Comparison of ENCODE assay signal across 8 cellular contexts in the genomic region with DNA sequence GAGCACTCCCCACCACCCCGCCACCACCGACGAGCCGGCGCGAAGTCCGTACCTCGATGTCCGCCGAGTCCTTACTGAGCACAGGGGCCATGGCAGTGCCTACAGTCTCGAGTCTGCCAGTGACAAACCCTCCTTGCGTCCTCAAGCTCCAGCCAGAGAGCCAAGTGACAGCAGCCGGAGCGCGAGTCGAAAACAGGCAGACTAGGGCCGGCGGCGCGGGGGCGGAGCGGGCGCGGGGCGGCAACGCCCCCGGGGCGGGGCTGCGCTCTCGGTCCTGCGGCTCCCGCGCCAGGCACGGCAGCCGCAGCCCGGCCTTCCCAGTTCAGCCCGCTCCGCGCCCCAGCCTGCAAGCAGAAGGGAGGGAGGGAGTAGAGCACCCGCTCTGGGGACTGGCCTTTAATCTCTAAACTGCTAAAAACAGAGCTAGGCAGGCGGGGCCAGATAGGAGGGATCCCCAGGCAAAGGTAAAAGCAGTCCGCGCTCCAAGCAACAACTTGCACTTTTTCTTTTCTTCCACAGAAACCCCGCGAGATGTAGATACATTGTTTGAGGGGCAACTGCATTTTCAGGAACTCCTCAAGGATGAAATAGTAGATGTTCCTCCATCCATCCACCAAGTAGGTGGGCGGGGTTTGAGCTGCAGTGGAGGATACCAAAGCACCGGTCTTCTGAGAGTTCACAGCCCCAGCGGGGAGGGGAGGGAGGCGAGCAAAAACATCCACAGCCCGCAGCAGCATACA.
A peak's percentile ranks its signal among the peaks of the same experiment; 100 is the strongest.
DNase-seq lines count a peak whose midpoint lies in the region; ATAC-seq and TF ChIP-seq lines count a peak whose summit lies in the region.

A gene (minus strand): TSS at position 203 of the 740 bp plus-strand sequence. CDS start 112 bp downstream, at position 91.

- TF ChIP-seq CTCF in AG10803 (conservative IDR thresholded peaks at IDR 0.05; ENCODE audit: low read length) (no peak), choroid plexus epithelial cell (conservative IDR thresholded peaks at IDR 0.05; ENCODE audit: low read depth, low read length) (no peak)

- peak; percentile 89 for TF ChIP-seq POLR2A in GM19099 (IDR thresholded peaks at IDR 0.05; ENCODE audit: extremely low read depth, insufficient read length, low read depth)

- H3K27me3 ChIP-seq in layer of hippocampus (ENCODE audit: control insufficient read depth, insufficient read depth, low read length), result no peaks in the 10 kb centered on the region

- peak; percentile 86 for DNase-seq in AG10803 (ENCODE audit: low read depth)
- DNase-seq in NCI-H446 treated with DMSO at 0.1 percent for 48 hours (lab: John Stamatoyannopoulos, UW), result peak; percentile 94
- peak; percentile 69 to 70 for DNase-seq in activated CD4-positive, alpha-beta T cell treated with anti-CD3 and anti-CD28 coated beads for 24 hours (ENCODE audit: low read depth in 2 of 2)
- peak; percentile 92 for DNase-seq in choroid plexus epithelial cell (ENCODE audit: low read depth)
- DNase-seq in stimulated activated CD4-positive, alpha-beta T cell treated with anti-CD3 and anti-CD28 coated beads, Interleukin-1b, Interleukin-23, amount 100 ng/mL, for 4 hours (ENCODE audit: low read depth in 2 of 2), result peak; percentile 62 to 76

- H3K4me3 ChIP-seq in AG10803 (ENCODE audit: low read length) (peak within 1 kb of the TSS; percentile 86), choroid plexus epithelial cell (ENCODE audit: low read depth, low read length) (peak within 1 kb of the TSS; percentile 94)

- H3K27ac ChIP-seq in layer of hippocampus (ENCODE audit: low read depth, low read length), result peak within 1 kb of the TSS; percentile 93

- ATAC-seq in HG03378 (IDR thresholded peaks at IDR 0.05; ENCODE audit: unreplicated experiment), result peak; percentile 85

Comparison
In these comparisons a context has a peak if more than half of its experiments do, and no peak if none do; other contexts are left out.
1. Peak in every context shown above with its lines: DNase-seq, ATAC-seq, H3K4me3 ChIP-seq and H3K27ac ChIP-seq.